ENCODE assay signal across 1 cellular context in the genomic region with DNA sequence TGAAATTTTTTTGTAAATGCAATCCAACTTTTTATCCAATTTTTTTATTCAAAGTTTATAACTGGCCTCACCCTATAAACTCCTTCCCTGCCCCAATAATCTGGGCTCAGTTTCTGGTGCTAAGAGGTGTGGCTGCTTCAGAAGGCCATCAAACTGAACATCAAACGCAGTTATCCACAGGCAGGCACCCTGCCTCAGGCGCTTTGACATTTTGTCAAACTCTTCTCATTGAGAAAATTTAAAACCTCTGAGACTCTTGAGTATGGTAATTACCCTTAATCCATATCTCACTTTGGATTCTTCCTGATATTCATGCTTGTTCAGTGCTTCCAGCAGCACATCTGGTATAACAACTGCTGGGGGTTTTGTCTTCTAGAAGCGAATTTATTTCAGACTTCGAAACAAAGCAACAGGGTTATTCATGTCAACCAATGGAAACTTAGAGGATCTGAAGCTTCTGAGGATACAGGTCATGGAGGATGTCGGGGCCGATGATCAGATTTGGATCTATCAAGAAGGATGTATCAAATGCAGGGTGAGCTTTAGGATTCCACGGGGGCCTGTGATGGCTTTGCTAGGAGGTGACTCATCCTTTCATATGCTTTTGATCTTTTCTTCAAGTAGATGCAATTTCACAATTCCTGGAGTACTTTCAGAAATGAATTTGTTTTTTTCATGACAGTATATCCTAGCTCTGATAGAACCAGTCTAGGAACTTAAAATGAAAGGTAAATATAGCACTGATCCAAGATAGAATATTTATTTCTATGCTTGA.
A peak's percentile ranks its signal among the peaks of the same experiment; 100 is the strongest.
TF ChIP-seq lines count a peak whose summit lies in the region.

No MANE protein-coding gene starts in this region.

TF ChIP-seq in HCT116, 20 proteins besides CTCF, POLR2A, EP300 and RAD21:
- TF ChIP-seq, protein P1, sequence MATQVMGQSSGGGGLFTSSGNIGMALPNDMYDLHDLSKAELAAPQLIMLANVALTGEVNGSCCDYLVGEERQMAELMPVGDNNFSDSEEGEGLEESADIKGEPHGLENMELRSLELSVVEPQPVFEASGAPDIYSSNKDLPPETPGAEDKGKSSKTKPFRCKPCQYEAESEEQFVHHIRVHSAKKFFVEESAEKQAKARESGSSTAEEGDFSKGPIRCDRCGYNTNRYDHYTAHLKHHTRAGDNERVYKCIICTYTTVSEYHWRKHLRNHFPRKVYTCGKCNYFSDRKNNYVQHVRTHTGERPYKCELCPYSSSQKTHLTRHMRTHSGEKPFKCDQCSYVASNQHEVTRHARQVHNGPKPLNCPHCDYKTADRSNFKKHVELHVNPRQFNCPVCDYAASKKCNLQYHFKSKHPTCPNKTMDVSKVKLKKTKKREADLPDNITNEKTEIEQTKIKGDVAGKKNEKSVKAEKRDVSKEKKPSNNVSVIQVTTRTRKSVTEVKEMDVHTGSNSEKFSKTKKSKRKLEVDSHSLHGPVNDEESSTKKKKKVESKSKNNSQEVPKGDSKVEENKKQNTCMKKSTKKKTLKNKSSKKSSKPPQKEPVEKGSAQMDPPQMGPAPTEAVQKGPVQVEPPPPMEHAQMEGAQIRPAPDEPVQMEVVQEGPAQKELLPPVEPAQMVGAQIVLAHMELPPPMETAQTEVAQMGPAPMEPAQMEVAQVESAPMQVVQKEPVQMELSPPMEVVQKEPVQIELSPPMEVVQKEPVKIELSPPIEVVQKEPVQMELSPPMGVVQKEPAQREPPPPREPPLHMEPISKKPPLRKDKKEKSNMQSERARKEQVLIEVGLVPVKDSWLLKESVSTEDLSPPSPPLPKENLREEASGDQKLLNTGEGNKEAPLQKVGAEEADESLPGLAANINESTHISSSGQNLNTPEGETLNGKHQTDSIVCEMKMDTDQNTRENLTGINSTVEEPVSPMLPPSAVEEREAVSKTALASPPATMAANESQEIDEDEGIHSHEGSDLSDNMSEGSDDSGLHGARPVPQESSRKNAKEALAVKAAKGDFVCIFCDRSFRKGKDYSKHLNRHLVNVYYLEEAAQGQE (IDR thresholded peaks at IDR 0.05; ENCODE audit: low read depth) = no peak
- TF ChIP-seq FOSL1 (IDR thresholded peaks at IDR 0.05; ENCODE audit: low read depth) (peak; percentile 64), SP1 (IDR thresholded peaks at IDR 0.05; ENCODE audit: low read depth) (peak; percentile 32; the same call in 1 of the 2 replicates), CBX3 (IDR thresholded peaks at IDR 0.05; ENCODE audit: low read depth) (no peak), JUND (IDR thresholded peaks at IDR 0.05) (peak; percentile 58), ZNF274 (IDR thresholded peaks at IDR 0.05; ENCODE audit: low read depth, low read length) (no peak), ZFX (IDR thresholded peaks at IDR 0.05) (no peak), CEBPB (IDR thresholded peaks at IDR 0.05; ENCODE audit: low read depth) (peak; percentile 71), TCF7L2 (IDR thresholded peaks at IDR 0.05; ENCODE audit: borderline replicate concordance, extremely low read depth, insufficient read depth, insufficient read length) (peak; percentile 85)
- TF ChIP-seq, protein P2, sequence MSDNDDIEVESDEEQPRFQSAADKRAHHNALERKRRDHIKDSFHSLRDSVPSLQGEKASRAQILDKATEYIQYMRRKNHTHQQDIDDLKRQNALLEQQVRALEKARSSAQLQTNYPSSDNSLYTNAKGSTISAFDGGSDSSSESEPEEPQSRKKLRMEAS (IDR thresholded peaks at IDR 0.05) = no peak
- TF ChIP-seq, protein P3, sequence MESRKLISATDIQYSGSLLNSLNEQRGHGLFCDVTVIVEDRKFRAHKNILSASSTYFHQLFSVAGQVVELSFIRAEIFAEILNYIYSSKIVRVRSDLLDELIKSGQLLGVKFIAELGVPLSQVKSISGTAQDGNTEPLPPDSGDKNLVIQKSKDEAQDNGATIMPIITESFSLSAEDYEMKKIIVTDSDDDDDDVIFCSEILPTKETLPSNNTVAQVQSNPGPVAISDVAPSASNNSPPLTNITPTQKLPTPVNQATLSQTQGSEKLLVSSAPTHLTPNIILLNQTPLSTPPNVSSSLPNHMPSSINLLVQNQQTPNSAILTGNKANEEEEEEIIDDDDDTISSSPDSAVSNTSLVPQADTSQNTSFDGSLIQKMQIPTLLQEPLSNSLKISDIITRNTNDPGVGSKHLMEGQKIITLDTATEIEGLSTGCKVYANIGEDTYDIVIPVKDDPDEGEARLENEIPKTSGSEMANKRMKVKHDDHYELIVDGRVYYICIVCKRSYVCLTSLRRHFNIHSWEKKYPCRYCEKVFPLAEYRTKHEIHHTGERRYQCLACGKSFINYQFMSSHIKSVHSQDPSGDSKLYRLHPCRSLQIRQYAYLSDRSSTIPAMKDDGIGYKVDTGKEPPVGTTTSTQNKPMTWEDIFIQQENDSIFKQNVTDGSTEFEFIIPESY (IDR thresholded peaks at IDR 0.05; ENCODE audit: extremely low read depth, insufficient replicate concordance, low read length) = no peak
